16 cellular contexts compared by ENCODE assay signal in the genomic region with DNA sequence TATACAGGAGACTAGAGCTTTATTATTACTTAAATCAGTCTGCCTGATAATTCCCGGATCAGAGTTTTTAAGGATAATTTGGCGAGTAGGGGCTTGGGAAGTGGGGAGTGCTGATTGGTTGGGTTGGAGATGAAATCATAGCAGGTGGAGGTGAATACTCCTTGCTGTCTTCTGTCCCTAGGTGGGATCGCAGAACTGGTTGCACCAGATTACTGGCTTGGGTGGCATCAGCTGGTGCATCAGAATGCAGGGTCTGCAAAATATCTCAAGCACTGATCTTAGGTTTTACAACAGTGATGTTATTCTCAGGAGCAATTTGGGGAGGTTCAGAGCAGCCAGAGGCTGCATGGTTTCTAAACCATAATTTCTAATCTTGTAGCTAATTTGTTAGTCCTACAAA.
A peak's percentile ranks its signal among the peaks of the same experiment; 100 is the strongest.
DNase-seq lines count a peak whose midpoint lies in the region; ATAC-seq and TF ChIP-seq lines count a peak whose summit lies in the region.
"Had no signal": no experiment of that assay in that cellular context is flagged by ENCODE, and none has a peak within 500 bp of the region (broad histone marks: within the 10 kb centered on the region; RNA-seq: fewer than 3 reads in every experiment).

No MANE protein-coding gene starts in this region.

- BruUV-seq in MCF 10A (replicated peaks; lab: Mats Ljungman, UMichigan) = no TSS peak

- DNase-seq in MCF 10A (ENCODE audit: unreplicated experiment) (no peak), breast epithelium (ENCODE audit: low spot score in 2 of 2) (no peak), SJSA1 (ENCODE audit: low read depth in 1 of 2, low spot score in 2 of 2) (no peak), islet precursor cell (peak; percentile 63)
- DNase-seq in activated naive CD4-positive, alpha-beta T cell treated with anti-CD3 and anti-CD28 coated beads, Interleukin-2, amount 50 U/mL, for 72 hours (ENCODE audit: low spot score in 2 of 2) = no peak
- DNase-seq: 8988T; CD4-positive, alpha-beta memory T cell; DMS153; DMS79; GF-D8; GM23248 had no signal

- TF ChIP-seq POLR2A in breast epithelium (IDR thresholded peaks at IDR 0.05) = no peak

- no peaks in the 10 kb centered on the region for H3K36me3 ChIP-seq in breast epithelium
- no peaks in the 10 kb centered on the region for H3K36me3 ChIP-seq in SJSA1
- H3K36me3 ChIP-seq: BLaER1, HAP-1 had no signal

- ATAC-seq in GM21367 (IDR thresholded peaks at IDR 0.05; ENCODE audit: unreplicated experiment) = no peak
- ATAC-seq in activated naive CD4-positive, alpha-beta T cell treated with anti-CD3 and anti-CD28 coated beads, Interleukin-2, amount 50 U/mL, for 72 hours = no peak
- ATAC-seq in HG03196 (IDR thresholded peaks at IDR 0.05; ENCODE audit: unreplicated experiment) = no peak

- no peaks in the 10 kb centered on the region for H3K9me3 ChIP-seq in breast epithelium
- peaks cover 6% of the 10 kb centered on the region; the same call in 1 of the 2 replicates for H3K9me3 ChIP-seq in SJSA1 (replicated peaks)
- H3K9me3 ChIP-seq: BLaER1, HAP-1 had no signal

- peaks cover 8% of the 10 kb centered on the region for H3K9me3 Mint-ChIP-seq in MCF 10A (ENCODE audit: unreplicated experiment)
- H3K9me3 Mint-ChIP-seq in activated naive CD4-positive, alpha-beta T cell treated with anti-CD3 and anti-CD28 coated beads, Interleukin-2, amount 50 U/mL, for 72 hours = peaks cover 5 to 7% of the 10 kb centered on the region in 2 donors

- peak overlapping the region; percentile 6 for H3K27ac Mint-ChIP-seq in MCF 10A (ENCODE audit: low read depth, unreplicated experiment)
- H3K27ac Mint-ChIP-seq in activated naive CD4-positive, alpha-beta T cell treated with anti-CD3 and anti-CD28 coated beads, Interleukin-2, amount 50 U/mL, for 72 hours = no peak overlapping the region
- H3K27ac Mint-ChIP-seq: CD14-positive monocyte; CD4-positive, alpha-beta memory T cell had no signal

- H3K4me3 ChIP-seq in breast epithelium (no peak overlapping the region), SJSA1 (no peak overlapping the region)
- H3K4me3 ChIP-seq: BLaER1, GM23248, HAP-1 had no signal

- no peak overlapping the region for H3K27ac ChIP-seq in breast epithelium
- H3K27ac ChIP-seq in SJSA1 = 0 out of 2 replicates have a peak overlapping the region, but pooled peaks have one; percentile 33
- H3K27ac ChIP-seq: BLaER1, GM23248 had no signal

- peaks cover 30% of the 10 kb centered on the region for H3K4me1 Mint-ChIP-seq in MCF 10A (ENCODE audit: insufficient read depth, unreplicated experiment)
- H3K4me1 Mint-ChIP-seq: CD14-positive monocyte; CD4-positive, alpha-beta memory T cell had no signal

- intact Hi-C loops in MCF 10A (cut with micrococcal nuclease) = no loop called here
- intact Hi-C loops in breast epithelium (cut with DNase I; ENCODE audit: low total_unique reads) = loop anchor here (5.0 kb wide), 1 partner anchor 819 kb away; no protein-coding TSS in a partner anchor

- H3K4me1 ChIP-seq in breast epithelium (no peaks in the 10 kb centered on the region), SJSA1 (replicated peaks) (peaks cover 19% of the 10 kb centered on the region)
- H3K4me1 ChIP-seq: BLaER1, HAP-1 had no signal

- TF ChIP-seq CTCF in MCF 10A (IDR thresholded peaks at IDR 0.05; ENCODE audit: unreplicated experiment) (no peak), breast epithelium (IDR thresholded peaks at IDR 0.05) (no peak)

- no peaks in the 10 kb centered on the region for H3K27me3 Mint-ChIP-seq in MCF 10A (ENCODE audit: insufficient read depth, unreplicated experiment)

- POLR2A ChIA-PET in MCF 10A (lab: Yijun Ruan, JAX) = interaction anchor here (0.6 to 1.6 kb wide), 2 partner anchors 10 to 1948 kb away, joined by 3 to 9 read pairs; no protein-coding TSS in a partner anchor

- no peak overlapping the region for H3K4me3 Mint-ChIP-seq in MCF 10A (ENCODE audit: unreplicated experiment)
- H3K4me3 Mint-ChIP-seq: CD14-positive monocyte; CD4-positive, alpha-beta memory T cell had no signal

- CTCF ChIA-PET in MCF 10A (lab: Yijun Ruan, JAX) = interaction anchor here (0.6 kb wide), 1 partner anchor 31 kb away, joined by 4 read pairs; no protein-coding TSS in a partner anchor

- H3K27me3 ChIP-seq in breast epithelium (no peaks in the 10 kb centered on the region), SJSA1 (replicated peaks) (no peaks in the 10 kb centered on the region)
- H3K27me3 ChIP-seq: BLaER1 had no signal

- H3K36me3 Mint-ChIP-seq in MCF 10A (ENCODE audit: insufficient read depth, unreplicated experiment) = no peaks in the 10 kb centered on the region
- H3K36me3 Mint-ChIP-seq in activated naive CD4-positive, alpha-beta T cell treated with anti-CD3 and anti-CD28 coated beads, Interleukin-2, amount 50 U/mL, for 72 hours = no peaks in the 10 kb centered on the region
- H3K36me3 Mint-ChIP-seq: CD14-positive monocyte; CD4-positive, alpha-beta memory T cell had no signal
